Comparison of ENCODE assay signal across 5 cellular contexts in genomic region chr13:29336356-29336755, GRCh38.
"Had no signal": no experiment of that assay in that cellular context is flagged by ENCODE, and none has a peak within 500 bp of the region (broad histone marks: within the 10 kb centered on the region; RNA-seq: fewer than 3 reads in every experiment).

No MANE protein-coding gene starts in this region.

- H3K4me3 ChIP-seq: K562 had no signal

- H3K27ac ChIP-seq: HL-60 had no signal

- DNase-seq: IMR-90, KBM-7 had no signal

- ATAC-seq: HepG2, K562 had no signal
